ENCODE assay signal across 23 cellular contexts in genomic region chr19:5997371-5997770, GRCh38. TPM values are rescaled to one million over a fixed set of nuclear protein-coding genes. Genes with fewer than 3 reads are reported as not detected.
A peak's percentile ranks its signal among the peaks of the same experiment; 100 is the strongest.
DNase-seq lines count a peak whose midpoint lies in the region; ATAC-seq, FAIRE-seq and TF ChIP-seq lines count a peak whose summit lies in the region.
"Had no signal": no experiment of that assay in that cellular context is flagged by ENCODE, and none has a peak within 500 bp of the region (broad histone marks: within the 10 kb centered on the region; RNA-seq: fewer than 3 reads in every experiment).

No MANE protein-coding gene starts in this region.

- no peak overlapping the region for H3K4me2 ChIP-seq in astrocyte (ENCODE audit: low read length)

- no peak overlapping the region for H3K9ac ChIP-seq in astrocyte (ENCODE audit: low read length)

- H4K20me1 ChIP-seq in astrocyte (ENCODE audit: insufficient read depth, low read length), result no peaks in the 10 kb centered on the region

- no peak for FAIRE-seq in astrocyte (lab: Jason Lieb, UNC)
- FAIRE-seq: colon, endothelial cell of umbilical vein, frontal cortex, G401.6 had no signal

- POLR2A ChIA-PET in HEK293 (lab: Yijun Ruan, JAX), result no interaction called here

- no peak overlapping the region for H3K27ac Mint-ChIP-seq in astrocyte (ENCODE audit: unreplicated experiment)
- H3K27ac Mint-ChIP-seq: activated CD4-positive, alpha-beta T cell treated with anti-CD3 and anti-CD28 coated beads for 36 hours had no signal

- peaks cover 16% of the 10 kb centered on the region for H3K27me3 Mint-ChIP-seq in astrocyte (ENCODE audit: low read depth, unreplicated experiment)
- H3K27me3 Mint-ChIP-seq: activated CD4-positive, alpha-beta T cell treated with anti-CD3 and anti-CD28 coated beads for 36 hours had no signal

- H2AFZ ChIP-seq in astrocyte (ENCODE audit: low read depth, low read length), result no peak overlapping the region

- H3K79me2 ChIP-seq in astrocyte (ENCODE audit: insufficient read depth, low read length), result no peaks in the 10 kb centered on the region

- H3K4me1 Mint-ChIP-seq in astrocyte (ENCODE audit: low read depth, unreplicated experiment), result no peaks in the 10 kb centered on the region
- H3K4me1 Mint-ChIP-seq: activated CD4-positive, alpha-beta T cell treated with anti-CD3 and anti-CD28 coated beads for 36 hours had no signal

- H3K27me3 ChIP-seq in BE2C (no peaks in the 10 kb centered on the region), astrocyte (ENCODE audit: insufficient read depth, low read length) (no peaks in the 10 kb centered on the region)
- H3K27me3 ChIP-seq: sigmoid colon, stomach had no signal

- ATAC-seq in GM21529 (IDR thresholded peaks at IDR 0.05; ENCODE audit: unreplicated experiment), result no peak
- ATAC-seq: activated CD4-positive, alpha-beta T cell treated with anti-CD3 and anti-CD28 coated beads for 36 hours had no signal

- H3K27ac ChIP-seq in HEK293 (ENCODE audit: extremely low read depth, low read depth, low read length) (no peak overlapping the region), astrocyte (ENCODE audit: low read depth, low read length) (no peak overlapping the region)
- H3K27ac ChIP-seq: left ventricle myocardium inferior, sigmoid colon, stomach had no signal

- H3K9me3 ChIP-seq in BE2C, result peaks cover 3% of the 10 kb centered on the region
- no peaks in the 10 kb centered on the region for H3K9me3 ChIP-seq in HEK293 (ENCODE audit: control insufficient read depth, insufficient read depth, low read depth, low read length)
- no peaks in the 10 kb centered on the region for H3K9me3 ChIP-seq in astrocyte (ENCODE audit: insufficient read depth, low read depth, low read length)
- H3K9me3 ChIP-seq: Caco-2, HAP-1, left ventricle myocardium inferior, sigmoid colon, stomach had no signal

- H3K36me3 Mint-ChIP-seq in astrocyte (ENCODE audit: low read depth, unreplicated experiment), result peaks cover 4% of the 10 kb centered on the region

- peaks cover 17% of the 10 kb centered on the region for H3K4me1 ChIP-seq in BE2C
- H3K4me1 ChIP-seq in HEK293 (ENCODE audit: control insufficient read depth, insufficient read depth, low read length), result no peaks in the 10 kb centered on the region
- no peaks in the 10 kb centered on the region for H3K4me1 ChIP-seq in astrocyte (ENCODE audit: insufficient read depth, low read length)
- H3K4me1 ChIP-seq: HAP-1 had no signal

- peaks cover 4% of the 10 kb centered on the region for H3K36me3 ChIP-seq in BE2C
- H3K36me3 ChIP-seq in HEK293 (ENCODE audit: control insufficient read depth in 2 of 2, insufficient read depth in 1 of 2, low read length in 2 of 2), result peaks cover 0 to 3% of the 10 kb centered on the region in 2 experiments; a peak in 1 of 3 replicates
- H3K36me3 ChIP-seq in astrocyte (ENCODE audit: insufficient read depth, low read length), result no peaks in the 10 kb centered on the region
- H3K36me3 ChIP-seq: HAP-1 had no signal

- H3K4me3 ChIP-seq in BE2C (ENCODE audit: low read depth, low read length) (no peak overlapping the region), HEK293 (ENCODE audit: low read depth, low read length) (no peak overlapping the region), astrocyte (ENCODE audit: insufficient read depth, low read depth, low read length) (no peak overlapping the region)
- H3K4me3 ChIP-seq: HAP-1, left ventricle myocardium inferior, sigmoid colon, stomach had no signal

- no peak overlapping the region for H3K4me3 Mint-ChIP-seq in astrocyte (ENCODE audit: unreplicated experiment)
- H3K4me3 Mint-ChIP-seq: activated CD4-positive, alpha-beta T cell treated with anti-CD3 and anti-CD28 coated beads for 36 hours had no signal

- H3K9me3 Mint-ChIP-seq in astrocyte (ENCODE audit: unreplicated experiment), result peaks cover 7% of the 10 kb centered on the region

- CTCF ChIA-PET in HEK293 (lab: Yijun Ruan, JAX), result interaction anchor here (1.0 kb wide), 1 partner anchor 29 kb away, joined by 3 read pairs; no protein-coding TSS in a partner anchor

- DNase-seq in BE2C, result no peak
- DNase-seq in astrocyte (ENCODE audit: low read depth), result no peak
- peak; percentile 85 for DNase-seq in iPS-NIHi7 (ENCODE audit: extremely low spot score)
- no peak for DNase-seq in NCI-H1092 (lab: John Stamatoyannopoulos, UW)
- DNase-seq in activated CD4-positive, alpha-beta T cell treated with anti-CD3 and anti-CD28 coated beads, Interleukin-2, amount 50 U/mL, for 4 hours, result no peak
- DNase-seq in OCI-M1 (lab: John Stamatoyannopoulos, UW), result no peak
- DNase-seq: activated CD4-positive, alpha-beta T cell treated with anti-CD3 and anti-CD28 coated beads for 36 hours; activated effector memory CD4-positive, alpha-beta T cell treated with anti-CD3 and anti-CD28 coated beads, Interleukin-2, amount 50 U/mL, for 16 hours; amniotic stem cell; Caco-2; left ventricle myocardium inferior; NCI-H1436 treated with DMSO at 0.1 percent for 48 hours; NCI-H345; sigmoid colon; stimulated activated CD4-positive, alpha-beta T cell treated with anti-CD3 and anti-CD28 coated beads, Interleukin-1b, Interleukin-23, amount 100 ng/mL, for 48 hours; stomach had no signal

- TF ChIP-seq CTCF in BE2C (IDR thresholded peaks at IDR 0.05; ENCODE audit: low read depth, low read length) (peak; percentile 17; the same call in 1 of the 2 replicates), HEK293 (tag by site-specific recombination; IDR thresholded peaks at IDR 0.05) (no peak), astrocyte (IDR thresholded peaks at IDR 0.05; ENCODE audit: insufficient read depth, low read depth, low read length) (peak; percentile 3)

TF ChIP-seq in HEK293, 187 proteins besides CTCF, POLR2A, EP300 and RAD21:
- TF ChIP-seq ZNF76 (tag by site-specific recombination; IDR thresholded peaks at IDR 0.05; ENCODE audit: borderline replicate concordance, low read depth) (no peak), SCRT2 (tag by site-specific recombination; IDR thresholded peaks at IDR 0.05) (peak; percentile 79), ZBTB6 (tag by site-specific recombination; IDR thresholded peaks at IDR 0.05) (no peak), SCRT1 (tag by site-specific recombination; IDR thresholded peaks at IDR 0.05; ENCODE audit: borderline replicate concordance) (peak; percentile 62; the same call in 1 of the 2 replicates), ZBTB49 (tag by site-specific recombination; IDR thresholded peaks at IDR 0.05; ENCODE audit: low read depth) (no peak)

RNA-seq across cellular contexts. Expression of gene RANBP3, which starts 19.4 kb away (rescaled TPM):
- 210 TPM for polyA plus RNA-seq in BE2C (2012; ENCODE audit: insufficient read depth, insufficient read length, low read depth)
- 61.3 and 70.5 TPM in 2 replicates for total RNA-seq in astrocyte
